ENCODE assay signal across 11 cellular contexts in genomic region chr4:74123065-74123728, GRCh38. TPM values are rescaled to one million over a fixed set of nuclear protein-coding genes. Genes with fewer than 3 reads are reported as not detected.
DNase-seq lines count a peak whose midpoint lies in the region; ATAC-seq and TF ChIP-seq lines count a peak whose summit lies in the region.
"Had no signal": no experiment of that assay in that cellular context is flagged by ENCODE, and none has a peak within 500 bp of the region (broad histone marks: within the 10 kb centered on the region; RNA-seq: fewer than 3 reads in every experiment).

No MANE protein-coding gene starts in this region.

- DNase-seq in NCI-H2171 treated with DMSO at 0.1 percent for 48 hours (lab: John Stamatoyannopoulos, UW) (peak; percentile 13), NCI-H2171 (lab: John Stamatoyannopoulos, UW) (no peak), NCI-H460 (ENCODE audit: extremely low read depth, low read depth) (peak; percentile 89), fibroblast of the aortic adventitia (ENCODE audit: low read depth) (peak; percentile 85), thoracic aorta (ENCODE audit: low spot score) (no peak), NOMO-1 treated with dmso at 0.1 percent for 144 hours (lab: John Stamatoyannopoulos, UW; ENCODE audit: unreplicated experiment) (no peak)
- DNase-seq: ACHN, ovary had no signal

- H3K27ac ChIP-seq in thoracic aorta: no peak overlapping the region
- H3K27ac ChIP-seq: ovary had no signal

- no peaks in the 10 kb centered on the region for H3K9me3 ChIP-seq in thoracic aorta
- H3K9me3 ChIP-seq: ovary had no signal

- H3K4me1 ChIP-seq in thoracic aorta (ENCODE audit: control insufficient read depth in 1 of 2, low read depth in 2 of 2): peaks cover 4 to 22% of the 10 kb centered on the region in 2 donors

- ATAC-seq in thoracic aorta (ENCODE audit: insufficient number of reproducible peaks, low FRiP score, low read depth) (peak; percentile 67), HG03175 (IDR thresholded peaks at IDR 0.05; ENCODE audit: unreplicated experiment) (no peak), HG03354 (IDR thresholded peaks at IDR 0.05; ENCODE audit: poor library complexity, severe bottlenecking, unreplicated experiment) (no peak)
- ATAC-seq: Panc1 had no signal

- no peak for TF ChIP-seq CTCF in fibroblast of the aortic adventitia (IDR thresholded peaks at IDR 0.05; ENCODE audit: insufficient read depth, low read length)
- TF ChIP-seq CTCF in thoracic aorta (IDR thresholded peaks at IDR 0.05): no peak

- no peak overlapping the region for H3K4me3 ChIP-seq in fibroblast of the aortic adventitia (ENCODE audit: low read depth, low read length)
- H3K4me3 ChIP-seq in thoracic aorta: no peak overlapping the region
- H3K4me3 ChIP-seq: ovary had no signal

- no peaks in the 10 kb centered on the region for H3K27me3 ChIP-seq in thoracic aorta (replicated peaks; ENCODE audit: insufficient read depth)
- H3K27me3 ChIP-seq: ovary had no signal

- H3K36me3 ChIP-seq in thoracic aorta: no peaks in the 10 kb centered on the region
- H3K36me3 ChIP-seq: ovary had no signal

RNA-seq across cellular contexts. Expression of gene CXCL2, which starts 24.2 kb away (rescaled TPM):
- total RNA-seq in NCI-H460 (2014; rRNA removed; shearing (Covaris generic)): 95.2 and 101 TPM in 2 replicates
- polyA plus RNA-seq in NCI-H460 (2014; cell fraction: nucleus; rRNA removed): 105 and 133 TPM in 2 replicates
- total RNA-seq in fibroblast of the aortic adventitia (ENCODE audit: low replicate concordance) (1.1 and 1.9 TPM in 2 replicates), thoracic aorta (10 to 100 TPM; 34.0 to 71.4 TPM)

RNA-seq across cellular contexts. Expression of gene MTHFD2L, which starts 34.7 kb away (rescaled TPM):
- 48.9 and 57.6 TPM in 2 replicates for total RNA-seq in NCI-H460 (2014; rRNA removed; shearing (Covaris generic))
- polyA plus RNA-seq in NCI-H460 (2014; cell fraction: nucleus; rRNA removed): 40.4 and 53.0 TPM in 2 replicates
- total RNA-seq in fibroblast of the aortic adventitia (ENCODE audit: low replicate concordance): 8.2 and 15.0 TPM in 2 replicates
- total RNA-seq in thoracic aorta: 10 to 100 TPM in 1 of 2 donors, 1 to 10 TPM in 1; 5.8 to 26.9 TPM

Comparison
In these comparisons a context has a peak if more than half of its experiments do, and no peak if none do; other contexts are left out.
1. DNase-seq: peak in NCI-H2171 treated with DMSO at 0.1 percent for 48 hours (single experiment), NCI-H460 (single experiment) and fibroblast of the aortic adventitia (single experiment); none in NCI-H2171 (single experiment), thoracic aorta (single experiment) and NOMO-1 treated with dmso at 0.1 percent for 144 hours (single experiment).
2. RNA of gene CXCL2, which starts 24.2 kb away (total RNA-seq): 95.2 to 101 TPM in NCI-H460 and 34.0 to 71.4 TPM in thoracic aorta; 1.1 to 1.9 TPM in fibroblast of the aortic adventitia; every median in the first group is over 10 times any median in the second.